8 cellular contexts compared by ENCODE assay signal in genomic region chr2:3377612-3378432, GRCh38. TPM values are rescaled to one million over a fixed set of nuclear protein-coding genes. Genes with fewer than 3 reads are reported as not detected.
DNase-seq lines count a peak whose midpoint lies in the region; ATAC-seq and TF ChIP-seq lines count a peak whose summit lies in the region.

Gene EIPR1 (minus strand): TSS chr2:3377818. CDS start chr2:3377689, 129 bp downstream.

- POLR2A ChIA-PET in CD8-positive, alpha-beta T cell (lab: Charles Lee) = interaction anchor here (0.6 to 4.0 kb wide), 4 partner anchors 13 to 196 kb away, joined by 3 to 22 read pairs (median 7); partner anchors contain the start of genes ADI1 and RNASEH1

- intact Hi-C loops in CD8-positive, alpha-beta T cell (cut with DNase I, micrococcal nuclease) = loop anchor here (1.0 to 5.0 kb wide), 4 partner anchors 141 to 766 kb away; partner anchors contain the start of genes ADI1 (in 1 of the 2), RNASEH1 (in 1 of the 2) and RPS7 (in 1 of the 2)

- peaks cover 29% of the 10 kb centered on the region for H3K4me1 ChIP-seq in CD8-positive, alpha-beta T cell (ENCODE audit: insufficient read depth, low read length)
- H3K4me1 ChIP-seq in lung (ENCODE audit: control insufficient read depth in 2 of 2, insufficient read depth in 2 of 2, low read length in 2 of 2) = peaks cover 10 to 17% of the 10 kb centered on the region in 2 donors

- H3K27ac Mint-ChIP-seq in CD8-positive, alpha-beta T cell = peak within 1 kb of the TSS; percentile 99

- H3K4me1 Mint-ChIP-seq in CD8-positive, alpha-beta T cell (ENCODE audit: low read depth) = peaks cover 54% of the 10 kb centered on the region

- peak; percentile 79 for ATAC-seq in CD8-positive, alpha-beta T cell
- ATAC-seq in GM19467 (IDR thresholded peaks at IDR 0.05; ENCODE audit: unreplicated experiment) (peak; percentile 81), lung (ENCODE audit: insufficient read depth, low FRiP score) (peak; percentile 89)

- H3K36me3 Mint-ChIP-seq in CD8-positive, alpha-beta T cell = peaks cover 19% of the 10 kb centered on the region

- peak within 1 kb of the TSS; percentile 86 for H3K27ac ChIP-seq in CD8-positive, alpha-beta T cell (ENCODE audit: low read depth, low read length)
- H3K27ac ChIP-seq in lung (ENCODE audit: low read depth in 1 of 2, low read length in 1 of 2) = peak within 1 kb of the TSS; percentile 85 to 93

- H3K36me3 ChIP-seq in CD8-positive, alpha-beta T cell (ENCODE audit: insufficient read depth, low read length) = no peaks in the 10 kb centered on the region
- H3K36me3 ChIP-seq in lung (ENCODE audit: control insufficient read depth in 2 of 2, insufficient read depth in 2 of 2, low read length in 2 of 2) = no peaks in the 10 kb centered on the region

- no peaks in the 10 kb centered on the region for H3K9me3 ChIP-seq in CD8-positive, alpha-beta T cell (ENCODE audit: low read length)
- no peaks in the 10 kb centered on the region for H3K9me3 ChIP-seq in lung (ENCODE audit: control insufficient read depth in 2 of 2, insufficient read depth in 1 of 2, low read length in 1 of 2)

- TF ChIP-seq CTCF in CD8-positive, alpha-beta T cell (IDR thresholded peaks at IDR 0.05) = no peak
- no peak for TF ChIP-seq CTCF in lung (IDR thresholded peaks at IDR 0.05; ENCODE audit: control extremely low read depth, extremely low read depth)

- WGBS in lung, 2 donors = 1 to 2% methylated on average over 57 of the region's 57 CpGs

- no peaks in the 10 kb centered on the region for H3K27me3 Mint-ChIP-seq in CD8-positive, alpha-beta T cell (ENCODE audit: low read depth)

- H3K27me3 ChIP-seq in CD8-positive, alpha-beta T cell (ENCODE audit: insufficient read depth, low read length) = no peaks in the 10 kb centered on the region
- H3K27me3 ChIP-seq in lung (ENCODE audit: control insufficient read depth, insufficient read depth) = no peaks in the 10 kb centered on the region

- H3K4me3 ChIP-seq in CD8-positive, alpha-beta T cell (ENCODE audit: low read depth, low read length) = peak within 1 kb of the TSS; percentile 88
- H3K4me3 ChIP-seq in lung = peak within 1 kb of the TSS; percentile 90

- peak within 1 kb of the TSS; percentile 97 for H3K4me3 Mint-ChIP-seq in CD8-positive, alpha-beta T cell

- no peaks in the 10 kb centered on the region for H3K9me3 Mint-ChIP-seq in CD8-positive, alpha-beta T cell

- peak; percentile 92 to 98 (median 95) for DNase-seq in CD8-positive, alpha-beta T cell
- DNase-seq in HS-27A (ENCODE audit: low read depth) (peak; percentile 84), NK-92 (lab: John Stamatoyannopoulos, UW; ENCODE audit: unreplicated experiment) (peak; percentile 62), lung (ENCODE audit: low spot score) (peak; percentile 99)
- DNase-seq in activated CD8-positive, alpha-beta memory T cell treated with anti-CD3 and anti-CD28 coated beads for 1 hour (ENCODE audit: extremely low read depth in 1 of 2, low read depth in 1 of 2) = peak; percentile 92
- DNase-seq in effector CD4-positive, alpha-beta T cell = peak; percentile 95
- DNase-seq in stimulated activated CD4-positive, alpha-beta T cell treated with anti-CD3 and anti-CD28 coated beads, TNF-alpha, amount 100 ng/mL, for 4 hours (ENCODE audit: low read depth in 3 of 3) = peak; percentile 85 to 92 (median 91)

- CTCF ChIA-PET in CD8-positive, alpha-beta T cell (lab: Charles Lee) = interaction anchor here (1.1 to 1.9 kb wide), 3 partner anchors 46 to 274 kb away, joined by 3 to 6 read pairs (median 3); partner anchors contain the start of gene RNASEH1

RNA-seq across cellular contexts. Expression of gene EIPR1, which starts in this region (rescaled TPM):
- total RNA-seq in CD8-positive, alpha-beta T cell = 1 to 10 TPM; 7.1 to 9.7 TPM
- total RNA-seq in lung = 10 to 100 TPM; 20.8 to 26.0 TPM
- 10 to 100 TPM; 12.0 to 26.8 TPM for polyA plus RNA-seq in lung

Comparison
In these comparisons a context has a peak if more than half of its experiments do, and no peak if none do; other contexts are left out.
1. Peak in every context shown above with its lines: DNase-seq, ATAC-seq, H3K4me3 ChIP-seq and H3K27ac ChIP-seq.